26 cellular contexts compared by ENCODE assay signal in the genomic region with DNA sequence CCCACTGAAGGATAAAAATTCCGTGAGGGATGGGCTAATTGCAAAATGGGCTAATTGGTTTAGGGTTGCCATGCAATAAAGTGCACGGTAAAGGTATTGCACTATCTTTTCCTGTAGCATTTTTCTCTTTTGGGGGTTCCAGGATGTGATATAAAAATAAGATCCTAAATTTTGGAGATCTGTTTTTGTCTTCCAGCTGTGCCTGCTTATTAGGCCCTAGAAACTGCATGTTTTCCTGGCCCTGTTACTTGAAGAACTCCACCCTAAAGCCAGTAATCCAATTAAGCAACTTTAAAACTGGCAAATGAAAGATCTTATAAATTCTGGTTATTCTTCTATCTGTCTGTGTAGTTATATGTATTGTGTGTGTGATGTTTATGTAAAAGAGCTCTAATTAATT.
"Had no signal": no experiment of that assay in that cellular context is flagged by ENCODE, and none has a peak within 500 bp of the region (broad histone marks: within the 10 kb centered on the region; RNA-seq: fewer than 3 reads in every experiment).

No MANE protein-coding gene starts in this region.

- H3K36me3 ChIP-seq: stomach, suprapubic skin, thoracic aorta, thyroid gland, tibial artery, tibial nerve, transverse colon, upper lobe of left lung, upper lobe of right lung, uterus, vagina had no signal

- ATAC-seq: stimulated activated effector memory CD8-positive, alpha-beta T cell treated with anti-CD3 and anti-CD28 coated beads, Interleukin-12 subunit alpha, Interleukin-12 subunit beta, amount 100 ng/mL, for 72 hours; stimulated activated memory B cell treated with anti-CD40 and anti-IgM and Interleukin-4, amounts not matched to agents 10 μg/mL and 1 μg/mL and 100 μg/mL, for 72 hours; stimulated activated naive B cell treated with anti-CD40 and anti-IgM and Interleukin-4, amounts not matched to agents 10 μg/mL and 1 μg/mL and 100 μg/mL, for 72 hours; stimulated activated naive CD8-positive, alpha-beta T cell treated with anti-CD3 and anti-CD28 coated beads, Interleukin-15, amount 100 ng/mL, for 72 hours; stimulated activated naive CD8-positive, alpha-beta T cell treated with anti-CD3 and anti-CD28 coated beads, Interleukin-15, Interleukin-2, amounts not matched to agents 100 U/mL and 50 U/mL, for 24 hours; upper lobe of right lung had no signal

- H3K27ac ChIP-seq: stomach, suprapubic skin, testis, thoracic aorta, thyroid gland, tibial artery, tibial nerve, transverse colon, upper lobe of left lung, upper lobe of right lung, uterus, vagina had no signal

- DNase-seq: stimulated activated CD4-positive, alpha-beta T cell treated with anti-CD3 and anti-CD28 coated beads, Interleukin-2, amount 100 ng/mL, for 48 hours; stimulated activated CD4-positive, alpha-beta T cell treated with anti-CD3 and anti-CD28 coated beads, Interleukin-4, amount 100 ng/mL, for 1 hour; stimulated activated CD4-positive, alpha-beta T cell treated with anti-CD3 and anti-CD28 coated beads, Interleukin-4, amount 100 ng/mL, for 24 hours; stimulated activated CD4-positive, alpha-beta T cell treated with anti-CD3 and anti-CD28 coated beads, Interleukin-4, amount 100 ng/mL, for 4 hours; stimulated activated CD8-positive, alpha-beta memory T cell treated with anti-CD3 and anti-CD28 coated beads, Interleukin-4, amount 100 ng/mL, for 48 hours; stimulated activated naive B cell treated with anti-CD40 and anti-IgM and Interleukin-4, amounts not matched to agents 10 μg/mL and 1 μg/mL and 100 μg/mL, for 72 hours; stimulated activated naive CD4-positive, alpha-beta T cell; stimulated activated naive CD4-positive, alpha-beta T cell treated with Interleukin-2 at 50 U/mL for 16 hours; stimulated activated naive CD8-positive, alpha-beta T cell treated with anti-CD3 and anti-CD28 coated beads, Interleukin-15, amount 100 ng/mL, for 72 hours; stimulated activated naive CD8-positive, alpha-beta T cell treated with anti-CD3 and anti-CD28 coated beads, Interleukin-15, Interleukin-2, amounts not matched to agents 100 U/mL and 50 U/mL, for 24 hours; stomach; substantia nigra; testis; thyroid gland; tibial artery; transverse colon; trophoblast cell; upper lobe of left lung; upper lobe of right lung; uterus had no signal

- H3K4me1 ChIP-seq: stomach, suprapubic skin, testis, thyroid gland, tibial artery, tibial nerve, transverse colon, upper lobe of left lung, upper lobe of right lung, uterus, vagina had no signal

- H3K9me3 ChIP-seq: testis, thoracic aorta, thyroid gland, tibial nerve, upper lobe of left lung, upper lobe of right lung, uterus, vagina had no signal

- H3K27me3 ChIP-seq: stomach, suprapubic skin, testis, thyroid gland, tibial artery, tibial nerve, transverse colon, upper lobe of left lung, upper lobe of right lung, uterus, vagina had no signal

- H3K4me3 ChIP-seq: stomach, suprapubic skin, testis, thoracic aorta, thyroid gland, tibial artery, tibial nerve, transverse colon, upper lobe of left lung, upper lobe of right lung, uterus, vagina had no signal
